Comparison of ENCODE assay signal across 13 cellular contexts in the genomic region with DNA sequence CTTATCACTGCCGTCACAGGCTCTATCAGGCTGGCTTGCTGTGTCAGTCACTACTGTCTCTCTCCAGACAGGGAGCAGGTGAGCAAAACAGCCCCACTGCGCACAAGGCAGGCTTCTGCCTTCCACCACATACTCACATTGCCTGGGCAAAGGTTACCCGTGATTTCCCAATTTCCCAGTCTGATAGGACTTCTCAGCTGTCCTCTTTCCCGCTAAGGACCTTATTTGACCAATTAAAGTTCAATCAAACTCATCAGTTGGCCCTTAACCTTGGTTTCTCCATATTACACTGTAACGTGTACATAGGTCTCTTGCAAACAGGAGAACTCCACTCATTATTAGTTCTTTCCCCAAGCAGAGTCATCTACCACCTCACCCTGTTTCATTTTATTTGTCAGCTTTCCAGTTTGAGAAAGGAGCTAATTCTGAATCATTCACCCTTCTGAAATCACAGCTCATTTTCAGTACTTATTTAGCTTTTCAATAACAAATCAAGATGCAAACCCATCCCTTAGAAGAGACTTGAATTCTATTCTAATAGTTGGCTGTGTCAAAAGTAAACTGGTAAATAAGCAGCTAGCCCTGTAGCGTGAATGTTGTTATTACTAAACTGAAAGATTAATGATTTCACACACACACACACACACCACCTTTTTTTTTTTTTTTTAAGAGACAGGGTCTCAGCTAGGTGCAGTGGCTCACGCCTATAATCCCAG.
"Had no signal": no experiment of that assay in that cellular context is flagged by ENCODE, and none has a peak within 500 bp of the region (broad histone marks: within the 10 kb centered on the region; RNA-seq: fewer than 3 reads in every experiment).

No MANE protein-coding gene starts in this region.

- H3K4me3 Mint-ChIP-seq: naive B cell; stimulated activated naive B cell treated with anti-CD40 and anti-IgM and Interleukin-4, amounts not matched to agents 10 μg/mL and 1 μg/mL and 100 μg/mL, for 72 hours; T-helper 2 cell treated with Interferon-gamma antibody and Interleukin-4, amounts not matched to agents 5 μg/mL and 100 μg/mL, for 36 hours had no signal

- H3K4me3 ChIP-seq: cardiac muscle cell, left lung, tibial artery, vagina had no signal

- H3K4me1 Mint-ChIP-seq: naive B cell; stimulated activated naive B cell treated with anti-CD40 and anti-IgM and Interleukin-4, amounts not matched to agents 10 μg/mL and 1 μg/mL and 100 μg/mL, for 72 hours had no signal

- DNase-seq: activated CD4-positive, alpha-beta T cell treated with anti-CD3 and anti-CD28 coated beads for 48 hours; activated effector memory CD4-positive, alpha-beta T cell treated with anti-CD3 and anti-CD28 coated beads, Interleukin-2, amount 50 U/mL, for 16 hours; hippocampal formation; left lung; naive B cell; posterior cingulate gyrus; retina; stimulated activated CD4-positive, alpha-beta T cell treated with anti-CD3 and anti-CD28 coated beads, Interleukin-2, amount 100 ng/mL, for 48 hours; stimulated activated naive B cell treated with anti-CD40 and anti-IgM and Interleukin-4, amounts not matched to agents 10 μg/mL and 1 μg/mL and 100 μg/mL, for 72 hours; tibial artery had no signal

- H3K27me3 Mint-ChIP-seq: naive B cell; stimulated activated naive B cell treated with anti-CD40 and anti-IgM and Interleukin-4, amounts not matched to agents 10 μg/mL and 1 μg/mL and 100 μg/mL, for 72 hours had no signal

- H3K27ac Mint-ChIP-seq: stimulated activated naive B cell treated with anti-CD40 and anti-IgM and Interleukin-4, amounts not matched to agents 10 μg/mL and 1 μg/mL and 100 μg/mL, for 72 hours; T-helper 2 cell treated with Interferon-gamma antibody and Interleukin-4, amounts not matched to agents 5 μg/mL and 100 μg/mL, for 36 hours had no signal

- H3K27ac ChIP-seq: cardiac muscle cell, left lung, tibial artery, vagina had no signal

- H3K4me1 ChIP-seq: left lung, vagina had no signal

- H3K9me3 ChIP-seq: left lung, tibial artery, vagina had no signal

- ATAC-seq: left lung; stimulated activated naive B cell treated with anti-CD40 and anti-IgM and Interleukin-4, amounts not matched to agents 10 μg/mL and 1 μg/mL and 100 μg/mL, for 72 hours had no signal

- H3K27me3 ChIP-seq: cardiac muscle cell, left lung, tibial artery, vagina had no signal

- H3K9me3 Mint-ChIP-seq: naive B cell; stimulated activated naive B cell treated with anti-CD40 and anti-IgM and Interleukin-4, amounts not matched to agents 10 μg/mL and 1 μg/mL and 100 μg/mL, for 72 hours; T-helper 2 cell treated with Interferon-gamma antibody and Interleukin-4, amounts not matched to agents 5 μg/mL and 100 μg/mL, for 36 hours had no signal
